In genomic region chrX:10090319-10090718, GRCh38 we compare ENCODE assay signal across 2 cellular contexts.
A peak's percentile ranks its signal among the peaks of the same experiment; 100 is the strongest.
TF ChIP-seq lines count a peak whose summit lies in the region.

No MANE protein-coding gene starts in this region.

TF ChIP-seq in A549, 52 proteins besides CTCF, POLR2A, EP300 and RAD21:
- TF ChIP-seq HOXB13 (CRISPR knock-in tag; IDR thresholded peaks at IDR 0.05; ENCODE audit: low read depth) (no peak), CEBPB (IDR thresholded peaks at IDR 0.05) (peak; percentile 83 to 94; a peak in 3 of 4 replicates)

TF ChIP-seq in H1, 55 proteins besides CTCF, POLR2A, EP300 and RAD21:
- TF ChIP-seq CBX8 (IDR thresholded peaks at IDR 0.05; ENCODE audit: borderline replicate concordance, low read depth, low read length) (no peak), ATF3 (IDR thresholded peaks at IDR 0.05; ENCODE audit: insufficient read depth, low read depth, low read length) (no peak), CHD7 (IDR thresholded peaks at IDR 0.05; ENCODE audit: insufficient replicate concordance, low read length) (no peak), CEBPB (IDR thresholded peaks at IDR 0.05; ENCODE audit: low read depth, low read length) (peak; percentile 92)
